Comparison of ENCODE assay signal across 13 cellular contexts in genomic region chrX:45068555-45068954, GRCh38.
DNase-seq lines count a peak whose midpoint lies in the region; ATAC-seq, FAIRE-seq and TF ChIP-seq lines count a peak whose summit lies in the region.
"Had no signal": no experiment of that assay in that cellular context is flagged by ENCODE, and none has a peak within 500 bp of the region (broad histone marks: within the 10 kb centered on the region; RNA-seq: fewer than 3 reads in every experiment).

No MANE protein-coding gene starts in this region.

- peaks cover 45% of the 10 kb centered on the region for H3K36me3 Mint-ChIP-seq in CD4-positive, CD25-positive, alpha-beta regulatory T cell
- peaks cover 7% of the 10 kb centered on the region for H3K36me3 Mint-ChIP-seq in activated naive CD8-positive, alpha-beta T cell
- peaks cover 10% of the 10 kb centered on the region for H3K36me3 Mint-ChIP-seq in mesothelial cell of epicardium

- DNase-seq in CD4-positive, CD25-positive, alpha-beta regulatory T cell: peak in 2 of 3 donors; percentile 38 to 60
- no peak for DNase-seq in GM18507 (ENCODE audit: extremely low spot score, insufficient read length, low read depth)
- no peak for DNase-seq in mesothelial cell of epicardium (ENCODE audit: low spot score in 2 of 2, unreplicated experiment in 2 of 2)
- no peak for DNase-seq in WERI-Rb-1
- no peak for DNase-seq in LoVo (ENCODE audit: low spot score)
- DNase-seq in SHP77 (lab: John Stamatoyannopoulos, UW): no peak
- no peak for DNase-seq in sciatic nerve (ENCODE audit: low spot score)
- DNase-seq: MG63, NCI-H345 had no signal

- no peaks in the 10 kb centered on the region for H3K9me3 Mint-ChIP-seq in CD4-positive, CD25-positive, alpha-beta regulatory T cell
- H3K9me3 Mint-ChIP-seq in activated naive CD8-positive, alpha-beta T cell (ENCODE audit: low read depth): no peaks in the 10 kb centered on the region
- peaks cover 7% of the 10 kb centered on the region for H3K9me3 Mint-ChIP-seq in mesothelial cell of epicardium

- H3K9me3 ChIP-seq in CD4-positive, CD25-positive, alpha-beta regulatory T cell (ENCODE audit: control insufficient read depth in 2 of 2, low read length in 2 of 2): no peaks in the 10 kb centered on the region
- H3K9me3 ChIP-seq in WERI-Rb-1 (ENCODE audit: severe bottlenecking): no peaks in the 10 kb centered on the region
- H3K9me3 ChIP-seq: MG63, prostate gland had no signal

- H3K4me3 Mint-ChIP-seq in CD4-positive, CD25-positive, alpha-beta regulatory T cell: peak overlapping the region in 3 of 4 donors; percentile 20 to 36 (median 28)
- peak overlapping the region; percentile 22 for H3K4me3 Mint-ChIP-seq in activated naive CD8-positive, alpha-beta T cell
- H3K4me3 Mint-ChIP-seq in mesothelial cell of epicardium: no peak overlapping the region

- peak overlapping the region; percentile 72 to 98 (median 86) for H3K27ac Mint-ChIP-seq in CD4-positive, CD25-positive, alpha-beta regulatory T cell
- H3K27ac Mint-ChIP-seq in activated naive CD8-positive, alpha-beta T cell: peak overlapping the region; percentile 88
- peak overlapping the region; percentile 53 for H3K27ac Mint-ChIP-seq in mesothelial cell of epicardium

- H3K27me3 Mint-ChIP-seq in CD4-positive, CD25-positive, alpha-beta regulatory T cell: no peaks in the 10 kb centered on the region
- H3K27me3 Mint-ChIP-seq in activated naive CD8-positive, alpha-beta T cell: no peaks in the 10 kb centered on the region
- no peaks in the 10 kb centered on the region for H3K27me3 Mint-ChIP-seq in mesothelial cell of epicardium (ENCODE audit: low read depth)

- peak; percentile 42 for FAIRE-seq in GM18507 (lab: Jason Lieb, UNC)
- FAIRE-seq: bronchial epithelial cell had no signal

- intact Hi-C loops in sciatic nerve (cut with DNase I): no loop called here

- H3K4me1 ChIP-seq in CD4-positive, CD25-positive, alpha-beta regulatory T cell (ENCODE audit: control insufficient read depth, insufficient read depth, low read length, poor library complexity, severe bottlenecking): peaks cover 18% of the 10 kb centered on the region
- H3K4me1 ChIP-seq: prostate gland had no signal

- peaks cover 25 to 69% (median 42%) of the 10 kb centered on the region in 4 donors for H3K4me1 Mint-ChIP-seq in CD4-positive, CD25-positive, alpha-beta regulatory T cell
- peaks cover 49% of the 10 kb centered on the region for H3K4me1 Mint-ChIP-seq in activated naive CD8-positive, alpha-beta T cell (ENCODE audit: low read depth)
- H3K4me1 Mint-ChIP-seq in mesothelial cell of epicardium: peaks cover 9% of the 10 kb centered on the region

- peaks cover 37% of the 10 kb centered on the region for H3K36me3 ChIP-seq in CD4-positive, CD25-positive, alpha-beta regulatory T cell (ENCODE audit: control insufficient read depth, insufficient read depth, low read length)
- peaks cover 35% of the 10 kb centered on the region for H3K36me3 ChIP-seq in WERI-Rb-1
- H3K36me3 ChIP-seq: prostate gland had no signal

- TF ChIP-seq CTCF in mesothelial cell of epicardium (IDR thresholded peaks at IDR 0.05; ENCODE audit: unreplicated experiment): no peak
- TF ChIP-seq CTCF in WERI-Rb-1 (IDR thresholded peaks at IDR 0.05; ENCODE audit: low read depth, low read length): no peak

- H3K27ac ChIP-seq in CD4-positive, CD25-positive, alpha-beta regulatory T cell (ENCODE audit: insufficient read depth, low read length, poor library complexity, severe bottlenecking): peak overlapping the region; percentile 71
- no peak overlapping the region for H3K27ac ChIP-seq in WERI-Rb-1
- H3K27ac ChIP-seq: prostate gland had no signal

- H3K4me3 ChIP-seq in CD4-positive, CD25-positive, alpha-beta regulatory T cell (ENCODE audit: low read depth, low read length): no peak overlapping the region
- H3K4me3 ChIP-seq in WERI-Rb-1 (ENCODE audit: low read depth, low read length): no peak overlapping the region
- H3K4me3 ChIP-seq: MG63, prostate gland had no signal

- H3K27me3 ChIP-seq in CD4-positive, CD25-positive, alpha-beta regulatory T cell (ENCODE audit: control insufficient read depth, insufficient read depth, low read length): no peaks in the 10 kb centered on the region
- no peaks in the 10 kb centered on the region for H3K27me3 ChIP-seq in WERI-Rb-1 (ENCODE audit: insufficient read depth, low read depth, severe bottlenecking)
- H3K27me3 ChIP-seq: MG63 had no signal

- ATAC-seq in CD4-positive, CD25-positive, alpha-beta regulatory T cell (ENCODE audit: low read depth in 2 of 2): peak in 1 of 2 donors; percentile 52
- no peak for ATAC-seq in sciatic nerve
- ATAC-seq: esophagus mucosa had no signal

Comparison
In these comparisons a context has a peak if more than half of its experiments do, and no peak if none do; other contexts are left out.
1. DNase-seq: peak in CD4-positive, CD25-positive, alpha-beta regulatory T cell (2 of 3); none in GM18507 (single experiment), mesothelial cell of epicardium (0 of 2), WERI-Rb-1 (single experiment), LoVo (single experiment), SHP77 (0 of 2) and sciatic nerve (single experiment).
2. Peak in every context shown above with its lines, with median percentiles within 50 percentile points of each other: H3K27ac Mint-ChIP-seq.